Comparison of ENCODE assay signal across 22 cellular contexts in the genomic region with DNA sequence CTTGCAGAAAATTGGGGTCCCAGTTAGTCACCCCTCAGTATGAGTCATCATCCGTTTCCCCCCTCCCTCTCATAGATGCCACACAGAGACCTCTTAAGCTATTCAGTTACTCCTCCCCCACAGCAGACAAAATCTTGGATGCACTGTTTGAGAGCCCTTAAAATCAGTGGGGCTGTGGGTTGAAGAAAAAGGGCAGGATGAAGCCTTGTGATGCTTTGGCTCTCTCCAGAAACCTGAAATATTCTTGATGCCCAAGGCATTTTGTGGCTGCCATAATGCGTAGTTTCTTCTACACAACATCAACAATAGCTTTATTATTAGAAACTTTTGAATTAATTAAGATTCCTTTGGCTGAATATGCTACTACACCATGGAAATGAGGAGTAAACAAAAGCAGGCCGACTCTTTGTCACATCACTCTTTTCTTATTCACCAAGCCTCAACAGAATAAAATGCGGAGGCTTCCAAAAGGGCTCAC.
A peak's percentile ranks its signal among the peaks of the same experiment; 100 is the strongest.
DNase-seq lines count a peak whose midpoint lies in the region; TF ChIP-seq lines count a peak whose summit lies in the region.
"Had no signal": no experiment of that assay in that cellular context is flagged by ENCODE, and none has a peak within 500 bp of the region (broad histone marks: within the 10 kb centered on the region; RNA-seq: fewer than 3 reads in every experiment).

No MANE protein-coding gene starts in this region.

- H3K56ac ChIP-seq in H9 (ENCODE audit: insufficient read length, low read depth, low read length), result no peak overlapping the region

- H2BK20ac ChIP-seq in H9 (ENCODE audit: low read depth, low read length, poor library complexity, severe bottlenecking), result no peak overlapping the region

- peak overlapping the region; percentile 32 for H2AFZ ChIP-seq in H9 (ENCODE audit: low read length)

- no peaks in the 10 kb centered on the region for H3K79me2 ChIP-seq in H9 (ENCODE audit: insufficient read depth, low read length)

- H3K27ac Mint-ChIP-seq in H9, result peak overlapping the region; percentile 91 to 98 (median 94)
- H3K27ac Mint-ChIP-seq: activated CD8-positive, alpha-beta T cell treated with anti-CD3 and anti-CD28 coated beads, Interleukin-2, amount 10 ng/mL, durations not matched to agents 7 days and 5 days; activated naive CD4-positive, alpha-beta T cell treated with anti-CD3 and anti-CD28 coated beads, Interleukin-2, amount 10 ng/mL, durations not matched to agents 7 days and 5 days; B cell had no signal

- H4K91ac ChIP-seq in H9 (ENCODE audit: insufficient read length, low read depth, low read length), result no peak overlapping the region

- no peak for TF ChIP-seq CTCF in H9 (conservative IDR thresholded peaks at IDR 0.05)

- H4K8ac ChIP-seq in H9 (replicated peaks; ENCODE audit: insufficient read length, low read depth, low read length), result no peak overlapping the region

- no peaks in the 10 kb centered on the region for H3K27me3 ChIP-seq in H9 (ENCODE audit: insufficient read depth, low read length)
- H3K27me3 ChIP-seq: left lung, upper lobe of right lung had no signal

- H3K23ac ChIP-seq in H9 (ENCODE audit: insufficient read length, low read depth, low read length), result no peak overlapping the region

- H3K27me3 Mint-ChIP-seq in H9 (ENCODE audit: low read depth), result no peaks in the 10 kb centered on the region
- H3K27me3 Mint-ChIP-seq: activated naive CD4-positive, alpha-beta T cell treated with anti-CD3 and anti-CD28 coated beads, Interleukin-2, amount 10 ng/mL, durations not matched to agents 7 days and 5 days; B cell had no signal

- no peak overlapping the region for H3K9ac ChIP-seq in H9 (ENCODE audit: extremely low read depth, insufficient read length, low read length)
- H3K9ac ChIP-seq: SK-N-SH had no signal

- peak overlapping the region; percentile 41; the same call in 1 of the 2 replicates for H3K14ac ChIP-seq in H9 (ENCODE audit: insufficient read depth, low read length)

- H4K5ac ChIP-seq in H9 (ENCODE audit: insufficient read length, low read depth, low read length), result no peak overlapping the region

- peak; percentile 29 for DNase-seq in H9
- DNase-seq in SK-MEL-5 (ENCODE audit: low read depth, low spot score), result peak; percentile 99
- peak; percentile 1 to 2 for DNase-seq in hippocampal formation (lab: John Stamatoyannopoulos, UW)
- DNase-seq in pons (ENCODE audit: low spot score), result peak; percentile 6
- no peak for DNase-seq in NCI-H526 (lab: John Stamatoyannopoulos, UW)
- DNase-seq in NCI-H1092 (lab: John Stamatoyannopoulos, UW), result no peak
- DNase-seq in activated T-cell treated with anti-CD3 and anti-CD28 coated beads for 4 hours, result no peak
- DNase-seq in SW 1271 (lab: John Stamatoyannopoulos, UW), result no peak
- DNase-seq: activated CD8-positive, alpha-beta T cell treated with anti-CD3 and anti-CD28 coated beads, Interleukin-2, amount 10 ng/mL, durations not matched to agents 7 days and 5 days; activated naive CD4-positive, alpha-beta T cell treated with anti-CD3 and anti-CD28 coated beads, Interleukin-2, amount 10 ng/mL, durations not matched to agents 7 days and 5 days; activated T-cell treated with anti-CD3 and anti-CD28 coated beads, Interleukin-2, amount 50 U/mL, for 4 hours; cerebellar nuclear complex; DND-41; erythroblast; left lung; NCI-H1694; NCI-H774; SK-N-SH; T-helper 9 cell; upper lobe of right lung had no signal

- no peaks in the 10 kb centered on the region for H3K9me3 ChIP-seq in H9 (ENCODE audit: control insufficient read depth, low read depth, low read length)
- H3K9me3 ChIP-seq: SK-N-SH, upper lobe of right lung had no signal

- peak overlapping the region; percentile 74 for H2BK5ac ChIP-seq in H9 (ENCODE audit: insufficient read length, low read length)

- H3K36me3 Mint-ChIP-seq in H9 (ENCODE audit: insufficient read depth in 1 of 3, low read depth in 3 of 3), result peaks cover 7 to 14% (median 7%) of the 10 kb centered on the region in 3 experiments; a peak in 6 of 7 replicates
- H3K36me3 Mint-ChIP-seq: activated naive CD4-positive, alpha-beta T cell treated with anti-CD3 and anti-CD28 coated beads, Interleukin-2, amount 10 ng/mL, durations not matched to agents 7 days and 5 days had no signal

- peak overlapping the region; percentile 17 to 52; a peak in 3 of 5 replicates for H3K4me3 Mint-ChIP-seq in H9
- H3K4me3 Mint-ChIP-seq: activated CD8-positive, alpha-beta T cell treated with anti-CD3 and anti-CD28 coated beads, Interleukin-2, amount 10 ng/mL, durations not matched to agents 7 days and 5 days; activated naive CD4-positive, alpha-beta T cell treated with anti-CD3 and anti-CD28 coated beads, Interleukin-2, amount 10 ng/mL, durations not matched to agents 7 days and 5 days; activated T-cell treated with anti-CD3 and anti-CD28 coated beads, Interleukin-2, amount 50 U/mL, for 4 hours; B cell had no signal

- no peak overlapping the region for H3T11ph ChIP-seq in H9 (ENCODE audit: low read length)

- H3K4me2 ChIP-seq in H9 (ENCODE audit: insufficient read depth, insufficient read length, low read length), result peak overlapping the region; percentile 66
- H3K4me2 ChIP-seq: SK-N-SH had no signal

- H3K79me1 ChIP-seq in H9 (ENCODE audit: insufficient read depth, low read depth, low read length, poor library complexity, severe bottlenecking), result no peaks in the 10 kb centered on the region

- H3K9me3 Mint-ChIP-seq in H9, result peaks cover 5 to 6% of the 10 kb centered on the region in 2 experiments

- H2BK120ac ChIP-seq in H9 (ENCODE audit: low read depth, low read length, poor library complexity, severe bottlenecking), result no peak overlapping the region

- WGBS in H9 (ENCODE audit: extremely low coverage, insufficient read length, low lambda C conversion rate), result no CpG with 5 or more reads among the region's 4 CpGs

- H3K4ac ChIP-seq in H9 (ENCODE audit: low read depth, low read length), result no peak overlapping the region; the same call in 1 of the 2 replicates

- no peak overlapping the region for H2BK12ac ChIP-seq in H9 (ENCODE audit: insufficient read length, low read depth, low read length)

- H4K20me1 ChIP-seq in H9 (ENCODE audit: control insufficient read depth, insufficient read depth, insufficient read length), result no peaks in the 10 kb centered on the region

- no peaks in the 10 kb centered on the region for H3K23me2 ChIP-seq in H9 (ENCODE audit: insufficient read length, low read depth, low read length, poor library complexity, severe bottlenecking)

- H3K27ac ChIP-seq in H9 (ENCODE audit: insufficient read length, low read depth, low read length), result peak overlapping the region; percentile 83
- H3K27ac ChIP-seq: HL-60, left lung, upper lobe of right lung had no signal

- no peak overlapping the region for H2BK15ac ChIP-seq in H9 (ENCODE audit: low read depth, low read length)

- peak overlapping the region; percentile 72 for H3K18ac ChIP-seq in H9 (ENCODE audit: insufficient read length, low read depth, low read length)

- peaks cover 29 to 33% of the 10 kb centered on the region in 2 experiments for H3K4me1 Mint-ChIP-seq in H9
- H3K4me1 Mint-ChIP-seq: activated naive CD4-positive, alpha-beta T cell treated with anti-CD3 and anti-CD28 coated beads, Interleukin-2, amount 10 ng/mL, durations not matched to agents 7 days and 5 days; B cell had no signal

- in situ Hi-C loops in SK-MEL-5 (cut with HindIII; ENCODE audit: low pct_unique_long_range_greater_than_20kb, low sequenced_read_pairs), result no loop called here

- H2AK5ac ChIP-seq in H9 (ENCODE audit: insufficient read length, low read length), result no peak overlapping the region

- H3K4me1 ChIP-seq in H9 (ENCODE audit: insufficient read depth, low read length), result no peaks in the 10 kb centered on the region
- H3K4me1 ChIP-seq: left lung, upper lobe of right lung had no signal

Comparison
In these comparisons a context has a peak if more than half of its experiments do, and no peak if none do; other contexts are left out.
1. DNase-seq: peak in H9 (single experiment), SK-MEL-5 (single experiment), hippocampal formation (2 of 2) and pons (single experiment); none in NCI-H526 (0 of 2), NCI-H1092 (single experiment), activated T-cell treated with anti-CD3 and anti-CD28 coated beads for 4 hours (single experiment) and SW 1271 (0 of 2).